Comparison of ENCODE assay signal across 20 cellular contexts in genomic region chr5:149796025-149796424, GRCh38.
A peak's percentile ranks its signal among the peaks of the same experiment; 100 is the strongest.
DNase-seq lines count a peak whose midpoint lies in the region; ATAC-seq and TF ChIP-seq lines count a peak whose summit lies in the region.
"Had no signal": no experiment of that assay in that cellular context is flagged by ENCODE, and none has a peak within 500 bp of the region (broad histone marks: within the 10 kb centered on the region; RNA-seq: fewer than 3 reads in every experiment).

No MANE protein-coding gene starts in this region.

- peak overlapping the region in 2 of 5 experiments; percentile 2 to 7 for H3K4me3 Mint-ChIP-seq in brain
- H3K4me3 Mint-ChIP-seq in progenitor cell of endocrine pancreas (ENCODE audit: low read depth): no peak overlapping the region
- no peak overlapping the region for H3K4me3 Mint-ChIP-seq in activated T-helper 2 cell treated with anti-CD3 and anti-CD28 coated beads, Interferon-gamma antibody, Interleukin-2, Interleukin-4, amounts not matched to agents 10 μg/mL and 5 μg/mL and 100 μg/mL, durations not matched to agents 14 hours and 24 hours and 36 hours (ENCODE audit: low read depth)
- H3K4me3 Mint-ChIP-seq: activated CD4-positive, alpha-beta T cell treated with anti-CD3 and anti-CD28 coated beads, Interleukin-2, amount 10 ng/mL, durations not matched to agents 24 days and 14 days; activated naive CD8-positive, alpha-beta T cell treated with anti-CD3 and anti-CD28 coated beads for 36 hours; B cell; effector memory CD8-positive, alpha-beta T cell; IgD-negative memory B cell; immature natural killer cell; memory B cell; stimulated activated effector memory CD8-positive, alpha-beta T cell treated with anti-CD3 and anti-CD28 coated beads, Interleukin-12 subunit alpha, Interleukin-12 subunit beta, amount 100 ng/mL, for 72 hours; T-helper 2 cell treated with Interferon-gamma antibody and Interleukin-4, amounts not matched to agents 5 μg/mL and 100 μg/mL, for 36 hours had no signal

- DNase-seq in H4 (ENCODE audit: low spot score) (peak; percentile 51), NCI-H2029 treated with DMSO at 0.1 percent for 48 hours (lab: John Stamatoyannopoulos, UW) (peak; percentile 68), progenitor cell of endocrine pancreas (ENCODE audit: low spot score, unreplicated experiment) (no peak)
- no peak for DNase-seq in activated T-helper 2 cell treated with anti-CD3 and anti-CD28 coated beads, Interferon-gamma antibody, Interleukin-2, Interleukin-4, amounts not matched to agents 10 μg/mL and 5 μg/mL and 100 μg/mL, durations not matched to agents 14 hours and 24 hours and 36 hours (ENCODE audit: low spot score)
- DNase-seq: activated CD4-positive, alpha-beta T cell treated with anti-CD3 and anti-CD28 coated beads, Interleukin-2, amount 10 ng/mL, durations not matched to agents 24 days and 14 days; activated naive CD8-positive, alpha-beta T cell treated with anti-CD3 and anti-CD28 coated beads for 36 hours; activated T-cell treated with anti-CD3 and anti-CD28 coated beads, Interleukin-2, amount 50 U/mL, for 1 hour; effector memory CD8-positive, alpha-beta T cell; foreskin keratinocyte; immature natural killer cell; NCI-H1105; RPMI8226 had no signal

- H3K27me3 Mint-ChIP-seq in brain (peaks cover 8% of the 10 kb centered on the region), progenitor cell of endocrine pancreas (peaks cover 28% of the 10 kb centered on the region)
- no peaks in the 10 kb centered on the region for H3K27me3 Mint-ChIP-seq in activated T-helper 2 cell treated with anti-CD3 and anti-CD28 coated beads, Interferon-gamma antibody, Interleukin-2, Interleukin-4, amounts not matched to agents 10 μg/mL and 5 μg/mL and 100 μg/mL, durations not matched to agents 14 hours and 24 hours and 36 hours (ENCODE audit: low read depth)
- H3K27me3 Mint-ChIP-seq: activated CD4-positive, alpha-beta T cell treated with anti-CD3 and anti-CD28 coated beads, Interleukin-2, amount 10 ng/mL, durations not matched to agents 24 days and 14 days; activated naive CD8-positive, alpha-beta T cell treated with anti-CD3 and anti-CD28 coated beads for 36 hours; B cell; effector memory CD8-positive, alpha-beta T cell; IgD-negative memory B cell; memory B cell had no signal

- H3K27ac Mint-ChIP-seq in brain: peak overlapping the region; percentile 0 to 72 (median 26)
- H3K27ac Mint-ChIP-seq in progenitor cell of endocrine pancreas: peak overlapping the region; percentile 47
- H3K27ac Mint-ChIP-seq in activated T-helper 2 cell treated with anti-CD3 and anti-CD28 coated beads, Interferon-gamma antibody, Interleukin-2, Interleukin-4, amounts not matched to agents 10 μg/mL and 5 μg/mL and 100 μg/mL, durations not matched to agents 14 hours and 24 hours and 36 hours: no peak overlapping the region
- H3K27ac Mint-ChIP-seq: activated CD4-positive, alpha-beta T cell treated with anti-CD3 and anti-CD28 coated beads, Interleukin-2, amount 10 ng/mL, durations not matched to agents 24 days and 14 days; activated naive CD8-positive, alpha-beta T cell treated with anti-CD3 and anti-CD28 coated beads for 36 hours; B cell; effector memory CD8-positive, alpha-beta T cell; IgD-negative memory B cell; immature natural killer cell; memory B cell; stimulated activated effector memory CD8-positive, alpha-beta T cell treated with anti-CD3 and anti-CD28 coated beads, Interleukin-12 subunit alpha, Interleukin-12 subunit beta, amount 100 ng/mL, for 72 hours; T-helper 2 cell treated with Interferon-gamma antibody and Interleukin-4, amounts not matched to agents 5 μg/mL and 100 μg/mL, for 36 hours had no signal

- no peaks in the 10 kb centered on the region for H3K9me3 Mint-ChIP-seq in brain
- H3K9me3 Mint-ChIP-seq in progenitor cell of endocrine pancreas (ENCODE audit: low read depth): no peaks in the 10 kb centered on the region
- no peaks in the 10 kb centered on the region for H3K9me3 Mint-ChIP-seq in activated T-helper 2 cell treated with anti-CD3 and anti-CD28 coated beads, Interferon-gamma antibody, Interleukin-2, Interleukin-4, amounts not matched to agents 10 μg/mL and 5 μg/mL and 100 μg/mL, durations not matched to agents 14 hours and 24 hours and 36 hours
- H3K9me3 Mint-ChIP-seq: activated CD4-positive, alpha-beta T cell treated with anti-CD3 and anti-CD28 coated beads, Interleukin-2, amount 10 ng/mL, durations not matched to agents 24 days and 14 days; activated naive CD8-positive, alpha-beta T cell treated with anti-CD3 and anti-CD28 coated beads for 36 hours; effector memory CD8-positive, alpha-beta T cell; IgD-negative memory B cell; immature natural killer cell; memory B cell; stimulated activated effector memory CD8-positive, alpha-beta T cell treated with anti-CD3 and anti-CD28 coated beads, Interleukin-12 subunit alpha, Interleukin-12 subunit beta, amount 100 ng/mL, for 72 hours; T-helper 2 cell treated with Interferon-gamma antibody and Interleukin-4, amounts not matched to agents 5 μg/mL and 100 μg/mL, for 36 hours had no signal

- H3K4me1 Mint-ChIP-seq in brain (peaks cover 68% of the 10 kb centered on the region), progenitor cell of endocrine pancreas (ENCODE audit: low read depth) (peaks cover 2% of the 10 kb centered on the region)
- peaks cover 2% of the 10 kb centered on the region for H3K4me1 Mint-ChIP-seq in activated T-helper 2 cell treated with anti-CD3 and anti-CD28 coated beads, Interferon-gamma antibody, Interleukin-2, Interleukin-4, amounts not matched to agents 10 μg/mL and 5 μg/mL and 100 μg/mL, durations not matched to agents 14 hours and 24 hours and 36 hours (ENCODE audit: low read depth)
- H3K4me1 Mint-ChIP-seq: immature natural killer cell had no signal

- TF ChIP-seq CTCF in brain (conservative IDR thresholded peaks at IDR 0.05) (no peak), progenitor cell of endocrine pancreas (IDR thresholded peaks at IDR 0.05; ENCODE audit: unreplicated experiment) (no peak)

- intact Hi-C loops in activated T-helper 2 cell treated with anti-CD3 and anti-CD28 coated beads, Interferon-gamma antibody, Interleukin-2, Interleukin-4, amounts not matched to agents 10 μg/mL and 5 μg/mL and 100 μg/mL, durations not matched to agents 14 hours and 24 hours and 36 hours (cut with micrococcal nuclease): no loop called here

- ATAC-seq in GM18511 (IDR thresholded peaks at IDR 0.05; ENCODE audit: unreplicated experiment) (no peak), HG02885 (IDR thresholded peaks at IDR 0.05; ENCODE audit: poor library complexity, unreplicated experiment) (no peak)
- ATAC-seq: effector memory CD8-positive, alpha-beta T cell; foreskin keratinocyte; stimulated activated effector memory CD8-positive, alpha-beta T cell treated with anti-CD3 and anti-CD28 coated beads, Interleukin-12 subunit alpha, Interleukin-12 subunit beta, amount 100 ng/mL, for 72 hours had no signal

- H3K36me3 Mint-ChIP-seq in brain (no peaks in the 10 kb centered on the region), progenitor cell of endocrine pancreas (ENCODE audit: insufficient read depth) (no peaks in the 10 kb centered on the region)
- no peaks in the 10 kb centered on the region for H3K36me3 Mint-ChIP-seq in activated T-helper 2 cell treated with anti-CD3 and anti-CD28 coated beads, Interferon-gamma antibody, Interleukin-2, Interleukin-4, amounts not matched to agents 10 μg/mL and 5 μg/mL and 100 μg/mL, durations not matched to agents 14 hours and 24 hours and 36 hours (ENCODE audit: low read depth)
- H3K36me3 Mint-ChIP-seq: activated naive CD8-positive, alpha-beta T cell treated with anti-CD3 and anti-CD28 coated beads for 36 hours; IgD-negative memory B cell; immature natural killer cell; stimulated activated effector memory CD8-positive, alpha-beta T cell treated with anti-CD3 and anti-CD28 coated beads, Interleukin-12 subunit alpha, Interleukin-12 subunit beta, amount 100 ng/mL, for 72 hours had no signal

Comparison
In these comparisons a context has a peak if more than half of its experiments do, and no peak if none do; other contexts are left out.
1. DNase-seq: peak in H4 (single experiment) and NCI-H2029 treated with DMSO at 0.1 percent for 48 hours (single experiment); none in progenitor cell of endocrine pancreas (single experiment) and activated T-helper 2 cell treated with anti-CD3 and anti-CD28 coated beads, Interferon-gamma antibody, Interleukin-2, Interleukin-4, amounts not matched to agents 10 μg/mL and 5 μg/mL and 100 μg/mL, durations not matched to agents 14 hours and 24 hours and 36 hours (single experiment).